ENCODE assay signal across 1 cellular context in the genomic region with DNA sequence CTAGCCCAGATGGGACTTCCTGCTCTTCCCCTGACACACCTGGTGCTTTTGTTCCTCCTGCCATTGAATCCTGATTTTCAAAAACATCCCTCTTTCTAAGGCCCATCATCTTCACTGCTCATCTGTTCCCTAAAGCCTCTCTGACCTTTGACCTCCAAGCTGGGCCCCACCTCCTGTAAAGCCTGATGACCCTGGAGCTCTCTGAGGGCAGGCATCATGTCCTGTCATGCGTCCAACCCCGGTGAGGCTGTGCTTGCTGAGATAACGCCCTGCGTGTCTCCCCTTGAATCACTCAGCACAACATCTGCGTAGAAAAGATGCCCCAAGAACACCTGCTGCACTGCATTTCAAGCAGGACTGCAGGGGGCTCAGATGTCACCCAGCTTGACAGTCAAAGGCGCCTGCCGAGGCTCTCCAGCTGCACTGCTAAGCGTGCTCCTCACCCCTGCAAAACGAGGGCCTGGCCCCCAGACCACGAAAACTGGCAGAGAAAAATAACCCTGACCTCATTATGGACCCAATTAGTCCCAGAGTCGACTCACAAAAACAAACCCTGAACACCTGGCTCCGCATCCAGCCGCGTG.
TF ChIP-seq lines count a peak whose summit lies in the region.

No MANE protein-coding gene starts in this region.

TF ChIP-seq in HepG2, 621 proteins besides CTCF, POLR2A, EP300 and RAD21:
- TF ChIP-seq, protein P1, sequence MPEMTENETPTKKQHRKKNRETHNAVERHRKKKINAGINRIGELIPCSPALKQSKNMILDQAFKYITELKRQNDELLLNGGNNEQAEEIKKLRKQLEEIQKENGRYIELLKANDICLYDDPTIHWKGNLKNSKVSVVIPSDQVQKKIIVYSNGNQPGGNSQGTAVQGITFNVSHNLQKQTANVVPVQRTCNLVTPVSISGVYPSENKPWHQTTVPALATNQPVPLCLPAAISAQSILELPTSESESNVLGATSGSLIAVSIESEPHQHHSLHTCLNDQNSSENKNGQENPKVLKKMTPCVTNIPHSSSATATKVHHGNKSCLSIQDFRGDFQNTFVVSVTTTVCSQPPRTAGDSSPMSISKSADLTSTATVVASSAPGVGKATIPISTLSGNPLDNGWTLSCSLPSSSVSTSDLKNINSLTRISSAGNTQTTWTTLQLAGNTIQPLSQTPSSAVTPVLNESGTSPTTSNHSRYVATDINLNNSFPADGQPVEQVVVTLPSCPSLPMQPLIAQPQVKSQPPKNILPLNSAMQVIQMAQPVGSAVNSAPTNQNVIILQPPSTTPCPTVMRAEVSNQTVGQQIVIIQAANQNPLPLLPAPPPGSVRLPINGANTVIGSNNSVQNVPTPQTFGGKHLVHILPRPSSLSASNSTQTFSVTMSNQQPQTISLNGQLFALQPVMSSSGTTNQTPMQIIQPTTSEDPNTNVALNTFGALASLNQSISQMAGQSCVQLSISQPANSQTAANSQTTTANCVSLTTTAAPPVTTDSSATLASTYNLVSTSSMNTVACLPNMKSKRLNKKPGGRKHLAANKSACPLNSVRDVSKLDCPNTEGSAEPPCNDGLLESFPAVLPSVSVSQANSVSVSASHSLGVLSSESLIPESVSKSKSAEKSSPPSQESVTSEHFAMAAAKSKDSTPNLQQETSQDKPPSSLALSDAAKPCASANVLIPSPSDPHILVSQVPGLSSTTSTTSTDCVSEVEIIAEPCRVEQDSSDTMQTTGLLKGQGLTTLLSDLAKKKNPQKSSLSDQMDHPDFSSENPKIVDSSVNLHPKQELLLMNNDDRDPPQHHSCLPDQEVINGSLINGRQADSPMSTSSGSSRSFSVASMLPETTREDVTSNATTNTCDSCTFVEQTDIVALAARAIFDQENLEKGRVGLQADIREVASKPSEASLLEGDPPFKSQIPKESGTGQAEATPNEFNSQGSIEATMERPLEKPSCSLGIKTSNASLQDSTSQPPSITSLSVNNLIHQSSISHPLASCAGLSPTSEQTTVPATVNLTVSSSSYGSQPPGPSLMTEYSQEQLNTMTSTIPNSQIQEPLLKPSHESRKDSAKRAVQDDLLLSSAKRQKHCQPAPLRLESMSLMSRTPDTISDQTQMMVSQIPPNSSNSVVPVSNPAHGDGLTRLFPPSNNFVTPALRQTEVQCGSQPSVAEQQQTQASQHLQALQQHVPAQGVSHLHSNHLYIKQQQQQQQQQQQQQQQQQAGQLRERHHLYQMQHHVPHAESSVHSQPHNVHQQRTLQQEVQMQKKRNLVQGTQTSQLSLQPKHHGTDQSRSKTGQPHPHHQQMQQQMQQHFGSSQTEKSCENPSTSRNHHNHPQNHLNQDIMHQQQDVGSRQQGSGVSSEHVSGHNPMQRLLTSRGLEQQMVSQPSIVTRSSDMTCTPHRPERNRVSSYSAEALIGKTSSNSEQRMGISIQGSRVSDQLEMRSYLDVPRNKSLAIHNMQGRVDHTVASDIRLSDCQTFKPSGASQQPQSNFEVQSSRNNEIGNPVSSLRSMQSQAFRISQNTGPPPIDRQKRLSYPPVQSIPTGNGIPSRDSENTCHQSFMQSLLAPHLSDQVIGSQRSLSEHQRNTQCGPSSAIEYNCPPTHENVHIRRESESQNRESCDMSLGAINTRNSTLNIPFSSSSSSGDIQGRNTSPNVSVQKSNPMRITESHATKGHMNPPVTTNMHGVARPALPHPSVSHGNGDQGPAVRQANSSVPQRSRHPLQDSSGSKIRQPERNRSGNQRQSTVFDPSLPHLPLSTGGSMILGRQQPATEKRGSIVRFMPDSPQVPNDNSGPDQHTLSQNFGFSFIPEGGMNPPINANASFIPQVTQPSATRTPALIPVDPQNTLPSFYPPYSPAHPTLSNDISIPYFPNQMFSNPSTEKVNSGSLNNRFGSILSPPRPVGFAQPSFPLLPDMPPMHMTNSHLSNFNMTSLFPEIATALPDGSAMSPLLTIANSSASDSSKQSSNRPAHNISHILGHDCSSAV (CRISPR knock-in tag; IDR thresholded peaks at IDR 0.05; ENCODE audit: borderline replicate concordance), result no peak
- TF ChIP-seq NR2C2 (CRISPR knock-in tag; IDR thresholded peaks at IDR 0.05; ENCODE audit: borderline replicate concordance) (peak; percentile 31; the same call in 1 of the 2 replicates), NR2F6 (IDR thresholded peaks at IDR 0.05) (0 out of 2 replicates have a peak, but pooled peaks have one; percentile 28), NR2F6 (CRISPR knock-in tag; IDR thresholded peaks at IDR 0.05) (no peak)
- TF ChIP-seq, protein P2, sequence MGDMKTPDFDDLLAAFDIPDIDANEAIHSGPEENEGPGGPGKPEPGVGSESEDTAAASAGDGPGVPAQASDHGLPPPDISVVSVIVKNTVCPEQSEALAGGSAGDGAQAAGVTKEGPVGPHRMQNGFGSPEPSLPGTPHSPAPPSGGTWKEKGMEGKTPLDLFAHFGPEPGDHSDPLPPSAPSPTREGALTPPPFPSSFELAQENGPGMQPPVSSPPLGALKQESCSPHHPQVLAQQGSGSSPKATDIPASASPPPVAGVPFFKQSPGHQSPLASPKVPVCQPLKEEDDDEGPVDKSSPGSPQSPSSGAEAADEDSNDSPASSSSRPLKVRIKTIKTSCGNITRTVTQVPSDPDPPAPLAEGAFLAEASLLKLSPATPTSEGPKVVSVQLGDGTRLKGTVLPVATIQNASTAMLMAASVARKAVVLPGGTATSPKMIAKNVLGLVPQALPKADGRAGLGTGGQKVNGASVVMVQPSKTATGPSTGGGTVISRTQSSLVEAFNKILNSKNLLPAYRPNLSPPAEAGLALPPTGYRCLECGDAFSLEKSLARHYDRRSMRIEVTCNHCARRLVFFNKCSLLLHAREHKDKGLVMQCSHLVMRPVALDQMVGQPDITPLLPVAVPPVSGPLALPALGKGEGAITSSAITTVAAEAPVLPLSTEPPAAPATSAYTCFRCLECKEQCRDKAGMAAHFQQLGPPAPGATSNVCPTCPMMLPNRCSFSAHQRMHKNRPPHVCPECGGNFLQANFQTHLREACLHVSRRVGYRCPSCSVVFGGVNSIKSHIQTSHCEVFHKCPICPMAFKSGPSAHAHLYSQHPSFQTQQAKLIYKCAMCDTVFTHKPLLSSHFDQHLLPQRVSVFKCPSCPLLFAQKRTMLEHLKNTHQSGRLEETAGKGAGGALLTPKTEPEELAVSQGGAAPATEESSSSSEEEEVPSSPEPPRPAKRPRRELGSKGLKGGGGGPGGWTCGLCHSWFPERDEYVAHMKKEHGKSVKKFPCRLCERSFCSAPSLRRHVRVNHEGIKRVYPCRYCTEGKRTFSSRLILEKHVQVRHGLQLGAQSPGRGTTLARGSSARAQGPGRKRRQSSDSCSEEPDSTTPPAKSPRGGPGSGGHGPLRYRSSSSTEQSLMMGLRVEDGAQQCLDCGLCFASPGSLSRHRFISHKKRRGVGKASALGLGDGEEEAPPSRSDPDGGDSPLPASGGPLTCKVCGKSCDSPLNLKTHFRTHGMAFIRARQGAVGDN (CRISPR knock-in tag; IDR thresholded peaks at IDR 0.05), result 0 out of 2 replicates have a peak, but pooled peaks have one; percentile 12
TF ChIP-seq in HepG2: peak in this region for 3.
